In the genomic region with DNA sequence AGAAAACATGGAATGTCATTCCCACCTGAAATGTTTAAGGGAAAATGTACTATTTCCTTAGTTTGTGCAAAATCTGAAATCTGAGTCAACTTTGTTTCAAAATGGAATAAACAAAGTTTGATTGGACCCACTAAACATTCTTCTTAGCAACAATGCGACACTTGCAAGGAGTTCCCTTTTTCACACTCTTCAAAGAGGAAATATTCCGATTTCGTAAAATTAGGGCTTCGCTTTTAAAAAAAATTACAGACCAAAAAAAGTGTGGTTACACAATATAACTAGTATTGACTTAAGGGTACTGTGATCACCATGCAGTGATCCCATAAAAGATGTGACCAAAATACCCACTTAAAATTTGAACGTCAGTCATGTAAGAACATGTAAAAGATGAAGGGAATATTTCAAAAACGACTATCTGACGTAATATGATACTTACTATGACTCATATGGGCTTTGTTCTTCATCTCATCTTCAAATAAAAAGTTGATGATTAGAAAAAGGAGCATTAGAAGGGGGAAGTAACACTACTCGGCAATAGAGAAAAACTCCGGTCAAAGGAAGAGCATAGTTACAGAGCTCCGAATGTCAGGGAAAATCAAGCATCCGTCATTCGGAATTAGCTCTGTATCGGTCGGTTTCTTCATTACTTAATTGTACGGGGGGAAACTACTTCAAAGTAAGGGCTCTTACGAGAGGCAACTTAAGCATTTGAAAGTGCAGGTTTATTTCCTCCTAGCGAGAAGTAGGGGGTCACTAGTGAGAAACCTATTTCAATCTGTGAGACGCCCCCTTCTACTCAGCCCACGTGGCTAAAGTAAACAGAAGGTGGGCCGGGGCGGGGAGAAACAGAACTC, we compare ENCODE assay signal across 8 cellular contexts. TPM values are rescaled to one million over a fixed set of nuclear protein-coding genes. Genes with fewer than 3 reads are reported as not detected.
DNase-seq lines count a peak whose midpoint lies in the region; ATAC-seq, FAIRE-seq and TF ChIP-seq lines count a peak whose summit lies in the region.

No MANE protein-coding gene starts in this region.

- ATAC-seq in pancreas = peak in 1 of 4 donors; percentile 3
- ATAC-seq in HG02981 (IDR thresholded peaks at IDR 0.05; ENCODE audit: unreplicated experiment) = no peak

- H3K27ac ChIP-seq in GM23248 (no peak overlapping the region), esophagus (ENCODE audit: low read depth in 2 of 2, low read length in 1 of 2) (peak overlapping the region; percentile 45 to 73), pancreas (peak overlapping the region in 2 of 4 donors; percentile 79 to 89)

- no peaks in the 10 kb centered on the region for H3K9me3 Mint-ChIP-seq in Caco-2 (ENCODE audit: unreplicated experiment)

- peak overlapping the region; percentile 94 for H3K4me3 Mint-ChIP-seq in Caco-2 (ENCODE audit: unreplicated experiment)

- POLR2A ChIA-PET in Caco-2 (lab: Charles Lee) = interaction anchor here (0.7 kb wide), 1 partner anchor 17 kb away, joined by 3 read pairs; no protein-coding TSS in a partner anchor

- H3K4me1 ChIP-seq in Caco-2 (no peaks in the 10 kb centered on the region; the same call in 1 of the 2 replicates), GM23248 (ENCODE audit: insufficient read depth) (peaks cover 21% of the 10 kb centered on the region), esophagus (ENCODE audit: control insufficient read depth in 2 of 2, insufficient read depth in 2 of 2, low read length in 1 of 2) (peaks cover 0 to 2% of the 10 kb centered on the region in 2 donors), pancreas (peaks cover 4 to 16% (median 13%) of the 10 kb centered on the region in 3 donors)

- no peaks in the 10 kb centered on the region for H3K36me3 ChIP-seq in Caco-2 (ENCODE audit: control insufficient read depth, insufficient read depth, low read length)
- H3K36me3 ChIP-seq in GM23248 (ENCODE audit: low read depth) = no peaks in the 10 kb centered on the region
- H3K36me3 ChIP-seq in esophagus (ENCODE audit: control insufficient read depth in 2 of 2, insufficient read depth in 2 of 2, low read length in 1 of 2) = no peaks in the 10 kb centered on the region
- H3K36me3 ChIP-seq in pancreas = no peaks in the 10 kb centered on the region

- DNase-seq in Caco-2 = no peak
- DNase-seq in GM23248 = peak; percentile 33
- peak; percentile 95 for DNase-seq in SIG-M5 treated with dmso at 0.1 percent for 504 hours (lab: John Stamatoyannopoulos, UW; ENCODE audit: unreplicated experiment)
- DNase-seq in pancreas = no peak
- no peak for DNase-seq in NCI-H2029 treated with DMSO at 0.1 percent for 48 hours (lab: John Stamatoyannopoulos, UW)
- DNase-seq in D341Med (ENCODE audit: low spot score) = no peak

- H3K9me2 ChIP-seq in GM23248 (ENCODE audit: insufficient read depth) = no peaks in the 10 kb centered on the region

- H3K27ac Mint-ChIP-seq in Caco-2 (ENCODE audit: unreplicated experiment) = peak overlapping the region; percentile 43

- intact Hi-C loops in Caco-2 (cut with micrococcal nuclease; ENCODE audit: unreplicated experiment) (no loop called here), pancreas (cut with DNase I) (loop anchor here in 1 of 3 donors (10.0 kb wide), 1 partner anchor 320 kb away; no protein-coding TSS in a partner anchor)

- 0 out of 2 replicates have a peak, but pooled peaks cover 6% of the 10 kb centered on the region for H4K20me1 ChIP-seq in GM23248 (ENCODE audit: insufficient read depth)

- peak overlapping the region; percentile 97 for H2AFZ ChIP-seq in GM23248

- TF ChIP-seq CTCF in Caco-2 (IDR thresholded peaks at IDR 0.05; ENCODE audit: insufficient read depth in 1 of 2, low read depth in 1 of 2, low read length in 1 of 2, severe bottlenecking in 1 of 2, unreplicated experiment in 1 of 2) (no peak), pancreas (IDR thresholded peaks at IDR 0.05) (no peak)

- H3K27me3 ChIP-seq in Caco-2 (replicated peaks; ENCODE audit: control insufficient read depth, insufficient read depth, low read length) (no peaks in the 10 kb centered on the region), GM23248 (replicated peaks; ENCODE audit: insufficient read depth) (no peaks in the 10 kb centered on the region), esophagus (ENCODE audit: control insufficient read depth in 1 of 2, insufficient read depth in 2 of 2, low read length in 2 of 2) (no peaks in the 10 kb centered on the region), pancreas (no peaks in the 10 kb centered on the region)

- H3K79me2 ChIP-seq in GM23248 (ENCODE audit: insufficient read depth) = peaks cover 29% of the 10 kb centered on the region

- peak overlapping the region; percentile 95; the same call in 1 of the 2 replicates for H3K9ac ChIP-seq in GM23248

- H3K9me3 ChIP-seq in Caco-2 (no peaks in the 10 kb centered on the region), GM23248 (ENCODE audit: low read depth) (no peaks in the 10 kb centered on the region), esophagus (ENCODE audit: control insufficient read depth in 2 of 2, insufficient read depth in 1 of 2, low read depth in 1 of 2, low read length in 1 of 2) (no peaks in the 10 kb centered on the region), pancreas (no peaks in the 10 kb centered on the region)

- H3K4me3 ChIP-seq in Caco-2 (ENCODE audit: low read depth, low read length) = no peak overlapping the region; the same call in 1 of the 2 replicates
- peak overlapping the region; percentile 99 for H3K4me3 ChIP-seq in GM23248
- peak overlapping the region; percentile 70 to 73 for H3K4me3 ChIP-seq in esophagus (ENCODE audit: low read depth in 1 of 2, low read length in 2 of 2)
- peak overlapping the region in 3 of 4 donors; percentile 70 to 74 (median 70) for H3K4me3 ChIP-seq in pancreas

- H3K36me3 Mint-ChIP-seq in Caco-2 (ENCODE audit: insufficient read depth, unreplicated experiment) = no peaks in the 10 kb centered on the region

- no peaks in the 10 kb centered on the region for H3K27me3 Mint-ChIP-seq in Caco-2 (ENCODE audit: insufficient read depth, unreplicated experiment)

- H3K4me1 Mint-ChIP-seq in Caco-2 (ENCODE audit: low read depth, unreplicated experiment) = no peaks in the 10 kb centered on the region

- BruUV-seq in Caco-2 (replicated peaks; lab: Mats Ljungman, UMichigan) = TSS peak; percentile 40

- peak overlapping the region; percentile 100 for H3K4me2 ChIP-seq in GM23248 (ENCODE audit: unreplicated experiment)

- FAIRE-seq in pancreas (lab: Jason Lieb, UNC) = peak; percentile 29

- in situ Hi-C loops in GM23248 (cut with MboI) = no loop called here

- H3F3A ChIP-seq in GM23248 (ENCODE audit: insufficient read depth) = peaks cover 34% of the 10 kb centered on the region; the same call in 1 of the 2 replicates

- CTCF ChIA-PET in Caco-2 (lab: Charles Lee) = interaction anchor here (0.6 kb wide), 1 partner anchor 285 kb away, joined by 3 read pairs; no protein-coding TSS in a partner anchor

- 41 to 42% methylated on average over 21 of the region's 21 CpGs for WGBS in GM23248 (ENCODE audit: low coverage in 1 of 2, low lambda C conversion rate in 2 of 2, missing lambda C conversion rate in 2 of 2), 2 experiments
- WGBS in esophagus, 2 donors = 32 to 39% methylated on average over 21 of the region's 21 CpGs
- WGBS in pancreas, 2 donors = 57 to 62% methylated on average over 21 of the region's 21 CpGs

RNA-seq across cellular contexts. Expression of gene TET2, which starts 1.4 kb away (rescaled TPM):
- total RNA-seq in Caco-2 (2022) (14.8 and 17.7 TPM in 2 replicates), pancreas (10 to 100 TPM in 2 of 6 donors, 1 to 10 TPM in 4; 6.6 to 16.5 (median 8.6) TPM)
- total RNA-seq in GM23248 (2014; rRNA removed; shearing (Covaris generic)) = 5.6 and 7.6 TPM in 2 replicates
- polyA plus RNA-seq in GM23248 (2016; fragmentation: Nextera tagmentation; extraction: Ambion mirVana) (5.7 and 7.1 TPM in 2 replicates), esophagus (1 to 10 TPM; 4.7 to 5.3 TPM), pancreas (1 to 10 TPM; 2.5 to 3.3 TPM)

Comparison
In these comparisons a context has a peak if more than half of its experiments do, and no peak if none do; other contexts are left out.
1. DNase-seq: peak in GM23248 (single experiment) and SIG-M5 treated with dmso at 0.1 percent for 504 hours (single experiment); none in Caco-2 (0 of 2), pancreas (0 of 6), NCI-H2029 treated with DMSO at 0.1 percent for 48 hours (single experiment) and D341Med (single experiment).